Comparison of ENCODE assay signal across 1 cellular context in genomic region chr1:235159930-235160329, GRCh38.
TF ChIP-seq lines count a peak whose summit lies in the region.

No MANE protein-coding gene starts in this region.

TF ChIP-seq in GM12878, 131 proteins besides CTCF, POLR2A, EP300 and RAD21:
- peak; percentile 84; the same call in 1 of the 2 replicates for TF ChIP-seq MLLT1 (IDR thresholded peaks at IDR 0.05)
TF ChIP-seq in GM12878: peak in this region for 1; not testable (repeated sequence) for 130.
